ENCODE assay signal across 11 cellular contexts in genomic region chr10:78212134-78212785, GRCh38.
A peak's percentile ranks its signal among the peaks of the same experiment; 100 is the strongest.
DNase-seq lines count a peak whose midpoint lies in the region; ATAC-seq, FAIRE-seq and TF ChIP-seq lines count a peak whose summit lies in the region.
"Had no signal": no experiment of that assay in that cellular context is flagged by ENCODE, and none has a peak within 500 bp of the region (broad histone marks: within the 10 kb centered on the region; RNA-seq: fewer than 3 reads in every experiment).

No MANE protein-coding gene starts in this region.

- no peak overlapping the region for H3K4me3 ChIP-seq in adrenal gland
- H3K4me3 ChIP-seq: GM12878 had no signal

- DNase-seq in D721Med (ENCODE audit: insufficient read length, low spot score) (peak; percentile 89), NCI-H2029 (lab: John Stamatoyannopoulos, UW) (peak; percentile 73), adrenal gland (peak; percentile 59 to 88 (median 77)), myocyte (ENCODE audit: low read depth) (peak; percentile 65), Calu3 (no peak), SKM-1 treated with dmso at 0.1 percent for 144 hours (lab: John Stamatoyannopoulos, UW; ENCODE audit: unreplicated experiment) (no peak), osteocyte (ENCODE audit: extremely low spot score, unreplicated experiment) (no peak)
- DNase-seq: activated T-cell treated with anti-CD3 and anti-CD28 coated beads for 4 hours had no signal

- H3K4me3 Mint-ChIP-seq in Calu3 (ENCODE audit: low read depth, unreplicated experiment) = no peak overlapping the region
- no peak overlapping the region for H3K4me3 Mint-ChIP-seq in osteocyte (ENCODE audit: unreplicated experiment)
- H3K4me3 Mint-ChIP-seq: CD4-positive, CD25-positive, alpha-beta regulatory T cell had no signal

- no TSS peak for BruUV-seq in Calu3 (replicated peaks; lab: Mats Ljungman, UMichigan)

- 55 to 80% (median 65%) methylated on average over 1 to 6 of the region's 6 CpGs for WGBS in adrenal gland, 4 donors

- peak; percentile 11 for TF ChIP-seq CTCF in D721Med (IDR thresholded peaks at IDR 0.05; ENCODE audit: insufficient read depth, missing control alignments)
- TF ChIP-seq CTCF in adrenal gland (IDR thresholded peaks at IDR 0.05) = no peak
- no peak for TF ChIP-seq CTCF in Calu3 (IDR thresholded peaks at IDR 0.05; ENCODE audit: unreplicated experiment)
- no peak for TF ChIP-seq CTCF in osteocyte (IDR thresholded peaks at IDR 0.05)

- no peak for TF ChIP-seq POLR2A in adrenal gland (IDR thresholded peaks at IDR 0.05)

- intact Hi-C loops in adrenal gland (cut with DNase I) (loop anchor here in 1 of 2 donors (10.0 kb wide), 1 partner anchor 983 kb away; no protein-coding TSS in a partner anchor), Calu3 (cut with micrococcal nuclease; ENCODE audit: unreplicated experiment) (loop anchor here (5.0 kb wide), 1 partner anchor 985 kb away; no protein-coding TSS in a partner anchor)

- H3K9me3 Mint-ChIP-seq in Calu3 (ENCODE audit: low read depth, unreplicated experiment) (no peaks in the 10 kb centered on the region), osteocyte (ENCODE audit: unreplicated experiment) (no peaks in the 10 kb centered on the region)

- H3K4me1 Mint-ChIP-seq in Calu3 (ENCODE audit: low read depth, unreplicated experiment) = no peaks in the 10 kb centered on the region
- H3K4me1 Mint-ChIP-seq in osteocyte (ENCODE audit: unreplicated experiment) = peaks cover 25% of the 10 kb centered on the region
- H3K4me1 Mint-ChIP-seq: CD4-positive, CD25-positive, alpha-beta regulatory T cell had no signal

- H3K27ac Mint-ChIP-seq in Calu3 (ENCODE audit: unreplicated experiment) (no peak overlapping the region), osteocyte (ENCODE audit: unreplicated experiment) (no peak overlapping the region)
- H3K27ac Mint-ChIP-seq: CD4-positive, CD25-positive, alpha-beta regulatory T cell had no signal

- H3K36me3 ChIP-seq in adrenal gland (replicated peaks in 1 of 2) = no peaks in the 10 kb centered on the region

- no peak overlapping the region for H3K27ac ChIP-seq in adrenal gland

- no peaks in the 10 kb centered on the region for H3K9me3 ChIP-seq in adrenal gland (replicated peaks in 1 of 3)

- peak; percentile 81 for FAIRE-seq in D721Med (lab: Jason Lieb, UNC)
- FAIRE-seq: GM12878 had no signal

- H3K36me3 Mint-ChIP-seq in Calu3 (ENCODE audit: insufficient read depth, unreplicated experiment) = no peaks in the 10 kb centered on the region
- H3K36me3 Mint-ChIP-seq in osteocyte (ENCODE audit: unreplicated experiment) = no peaks in the 10 kb centered on the region
- H3K36me3 Mint-ChIP-seq: CD4-positive, CD25-positive, alpha-beta regulatory T cell had no signal

- peaks cover 95% of the 10 kb centered on the region for H3K27me3 Mint-ChIP-seq in Calu3 (ENCODE audit: unreplicated experiment)
- H3K27me3 Mint-ChIP-seq in osteocyte (ENCODE audit: unreplicated experiment) = peaks cover 42% of the 10 kb centered on the region

- H3K4me1 ChIP-seq in adrenal gland (replicated peaks in 1 of 2) = peaks cover 0 to 16% of the 10 kb centered on the region in 2 donors

- CTCF ChIA-PET in Calu3 (lab: Charles Lee) = interaction anchor here (0.6 to 1.0 kb wide), 3 partner anchors 22 to 474 kb away, joined by 3 to 4 read pairs (median 3); no protein-coding TSS in a partner anchor

- ATAC-seq in HG02623 (IDR thresholded peaks at IDR 0.05; ENCODE audit: unreplicated experiment) = no peak
- ATAC-seq: GM12878 had no signal

- H3K27me3 ChIP-seq in adrenal gland = no peaks in the 10 kb centered on the region

Comparison
In these comparisons a context has a peak if more than half of its experiments do, and no peak if none do; other contexts are left out.
1. DNase-seq: peak in D721Med (single experiment), NCI-H2029 (single experiment), adrenal gland (7 of 7) and myocyte (single experiment); none in Calu3 (single experiment), SKM-1 treated with dmso at 0.1 percent for 144 hours (single experiment) and osteocyte (single experiment).